In genomic region chr1:46581685-46582455, GRCh38 we compare ENCODE assay signal across 13 cellular contexts. TPM values are rescaled to one million over a fixed set of nuclear protein-coding genes. Genes with fewer than 3 reads are reported as not detected.
DNase-seq lines count a peak whose midpoint lies in the region; ATAC-seq, FAIRE-seq and TF ChIP-seq lines count a peak whose summit lies in the region.
"Had no signal": no experiment of that assay in that cellular context is flagged by ENCODE, and none has a peak within 500 bp of the region (broad histone marks: within the 10 kb centered on the region; RNA-seq: fewer than 3 reads in every experiment).

No MANE protein-coding gene starts in this region.

- 0 out of 2 replicates have a peak, but pooled peaks cover 4% of the 10 kb centered on the region for H4K20me1 ChIP-seq in K562 (replicated peaks; ENCODE audit: control insufficient read depth, insufficient read depth, low read length)

- POLR2A ChIA-PET in K562 (lab: Yijun Ruan, JAX) = interaction anchor here (1.0 to 1.7 kb wide), 4 partner anchors 9 to 26 kb away, joined by 3 to 7 read pairs (median 4); no protein-coding TSS in a partner anchor

- H3K4me1 ChIP-seq in K562 (replicated peaks in 1 of 2; ENCODE audit: control insufficient read depth in 2 of 2, insufficient read depth in 2 of 2, low read length in 2 of 2) = peaks cover 10 to 38% of the 10 kb centered on the region in 2 experiments; a peak in 4 of 5 replicates
- H3K4me1 ChIP-seq: BE2C had no signal

- no peak overlapping the region for H3K4me3 ChIP-seq in K562

- no peak for TF ChIP-seq EP300 in K562 (IDR thresholded peaks at IDR 0.05; ENCODE audit: low read length)

- no peak overlapping the region for H2AFZ ChIP-seq in K562 (ENCODE audit: low read depth, low read length)

- in situ Hi-C loops in K562 (cut with MboI) = no loop called here

- H3K9ac ChIP-seq in K562 (ENCODE audit: insufficient read depth in 1 of 2, low read depth in 2 of 2, low read length in 2 of 2) = no peak overlapping the region

- H3K9me3 Mint-ChIP-seq in activated naive CD4-positive, alpha-beta T cell treated with anti-CD3 and anti-CD28 coated beads, Interleukin-2, amount 50 U/mL, for 24 hours = no peaks in the 10 kb centered on the region
- no peaks in the 10 kb centered on the region for H3K9me3 Mint-ChIP-seq in stimulated activated naive CD8-positive, alpha-beta T cell treated with anti-CD3 and anti-CD28 coated beads, Interleukin-15, Interleukin-2, amounts not matched to agents 100 ng/mL and 50 ng/mL, for 24 hours
- H3K9me3 Mint-ChIP-seq: WTC11 had no signal

- no peak for TF ChIP-seq POLR2A in K562 (conservative IDR thresholded peaks at IDR 0.05)

- DNase-seq in activated naive CD4-positive, alpha-beta T cell (lab: John Stamatoyannopoulos, UW) = no peak
- DNase-seq in SIG-M5 (lab: John Stamatoyannopoulos, UW) (peak; percentile 84), K562 (ENCODE audit: extremely low read depth in 1 of 4, low spot score in 3 of 4) (peak in 1 of 4 experiments; percentile 28), T-helper 9 cell (no peak), SW 1271 (lab: John Stamatoyannopoulos, UW) (no peak)
- DNase-seq: BE2C had no signal

- FAIRE-seq in K562 (lab: Jason Lieb, UNC) = peak; percentile 32

- H3K27ac ChIP-seq in K562 (ENCODE audit: extremely low read depth, low read depth, low read length) = peak overlapping the region; percentile 29; the same call in 1 of the 3 replicates

- H3K4me3 Mint-ChIP-seq in activated naive CD4-positive, alpha-beta T cell treated with anti-CD3 and anti-CD28 coated beads, Interleukin-2, amount 50 U/mL, for 24 hours = no peak overlapping the region
- peak overlapping the region; percentile 31 for H3K4me3 Mint-ChIP-seq in stimulated activated naive CD8-positive, alpha-beta T cell treated with anti-CD3 and anti-CD28 coated beads, Interleukin-15, Interleukin-2, amounts not matched to agents 100 ng/mL and 50 ng/mL, for 24 hours
- H3K4me3 Mint-ChIP-seq: WTC11 had no signal

- H3K79me2 ChIP-seq in K562 (ENCODE audit: control insufficient read depth, insufficient read depth, low read length) = no peaks in the 10 kb centered on the region

- no peaks in the 10 kb centered on the region for H3K9me3 ChIP-seq in K562 (replicated peaks; ENCODE audit: control insufficient read depth, insufficient read depth, low read depth, low read length)
- H3K9me3 ChIP-seq: BE2C had no signal

- H3K9me1 ChIP-seq in K562 (ENCODE audit: control insufficient read depth, insufficient read depth, low read length) = no peaks in the 10 kb centered on the region

- CTCF ChIA-PET in K562 (lab: Yijun Ruan, JAX; ENCODE audit: low intra/inter-chr PET ratio) = no interaction called here

- no peaks in the 10 kb centered on the region for H3K27me3 ChIP-seq in K562 (ENCODE audit: control insufficient read depth in 2 of 2, insufficient read depth in 2 of 2, low read length in 2 of 2)
- H3K27me3 ChIP-seq: BE2C had no signal

- peaks cover 76% of the 10 kb centered on the region for H3K36me3 ChIP-seq in K562 (ENCODE audit: control insufficient read depth, insufficient read depth, low read length)
- H3K36me3 ChIP-seq: BE2C had no signal

- H3K4me2 ChIP-seq in K562 (ENCODE audit: insufficient read depth, low read length) = no peak overlapping the region

- TF ChIP-seq CTCF in K562 (IDR thresholded peaks at IDR 0.05 in 2 of 3, conservative IDR thresholded peaks at IDR 0.05 in 1 of 3; ENCODE audit: insufficient read depth in 2 of 3, low read depth in 1 of 3, low read length in 3 of 3) = no peak

- WGBS in K562 (ENCODE audit: insufficient coverage, low coverage, missing lambda C conversion rate) = 63% methylated on average over 4 of the region's 4 CpGs

- TF ChIP-seq RAD21 in K562 (CRISPR knock-in tag; conservative IDR thresholded peaks at IDR 0.05 in 1 of 2, IDR thresholded peaks at IDR 0.05 in 1 of 2) = no peak

- H3K27me3 Mint-ChIP-seq in activated naive CD4-positive, alpha-beta T cell treated with anti-CD3 and anti-CD28 coated beads, Interleukin-2, amount 50 U/mL, for 24 hours = no peaks in the 10 kb centered on the region
- no peaks in the 10 kb centered on the region for H3K27me3 Mint-ChIP-seq in stimulated activated naive CD8-positive, alpha-beta T cell treated with anti-CD3 and anti-CD28 coated beads, Interleukin-15, Interleukin-2, amounts not matched to agents 100 ng/mL and 50 ng/mL, for 24 hours

- intact Hi-C loops in K562 (cut with micrococcal nuclease) = no loop called here

- ATAC-seq in K562 (peak; percentile 59), GM19455 (IDR thresholded peaks at IDR 0.05; ENCODE audit: unreplicated experiment) (no peak)
- ATAC-seq: WTC11 had no signal

- no TSS peak for BruUV-seq in K562 (replicated peaks; lab: Mats Ljungman, UMichigan)

- H3K27ac Mint-ChIP-seq in activated naive CD4-positive, alpha-beta T cell treated with anti-CD3 and anti-CD28 coated beads, Interleukin-2, amount 50 U/mL, for 24 hours = peak overlapping the region; percentile 52
- H3K27ac Mint-ChIP-seq in stimulated activated naive CD8-positive, alpha-beta T cell treated with anti-CD3 and anti-CD28 coated beads, Interleukin-15, Interleukin-2, amounts not matched to agents 100 ng/mL and 50 ng/mL, for 24 hours = peak overlapping the region; percentile 86
- H3K27ac Mint-ChIP-seq: WTC11 had no signal

- H3K4me1 Mint-ChIP-seq in activated naive CD4-positive, alpha-beta T cell treated with anti-CD3 and anti-CD28 coated beads, Interleukin-2, amount 50 U/mL, for 24 hours = peaks cover 17% of the 10 kb centered on the region
- H3K4me1 Mint-ChIP-seq in stimulated activated naive CD8-positive, alpha-beta T cell treated with anti-CD3 and anti-CD28 coated beads, Interleukin-15, Interleukin-2, amounts not matched to agents 100 ng/mL and 50 ng/mL, for 24 hours (ENCODE audit: low read depth) = peaks cover 32% of the 10 kb centered on the region
- H3K4me1 Mint-ChIP-seq: WTC11 had no signal

- peaks cover 5% of the 10 kb centered on the region for H3K36me3 Mint-ChIP-seq in activated naive CD4-positive, alpha-beta T cell treated with anti-CD3 and anti-CD28 coated beads, Interleukin-2, amount 50 U/mL, for 24 hours
- H3K36me3 Mint-ChIP-seq in stimulated activated naive CD8-positive, alpha-beta T cell treated with anti-CD3 and anti-CD28 coated beads, Interleukin-15, Interleukin-2, amounts not matched to agents 100 ng/mL and 50 ng/mL, for 24 hours (ENCODE audit: low read depth) = peaks cover 48% of the 10 kb centered on the region

RNA-seq across cellular contexts. Expression of gene MKNK1, which starts 22.2 kb away (rescaled TPM):
- total RNA-seq in K562 (2011; cell fraction: chromatin; rRNA removed; ENCODE audit: low replicate concordance) = 86.6 and 98.9 TPM in 2 replicates
- 51.6 and 57.7 TPM in 2 replicates for total RNA-seq in K562 (2011; cell fraction: nucleolus; rRNA removed)
- total RNA-seq in K562 (2011; cell fraction: nucleoplasm; rRNA removed) = 71.6 and 91.8 TPM in 2 replicates
- 27.7 and 33.3 TPM in 2 replicates for total RNA-seq in K562 (2014; rRNA removed)
- 43.7 and 49.4 TPM in 2 replicates for total RNA-seq in K562 (2014; rRNA removed; fragmentation: Illumina TruSeq; extraction: Trizol)
- 33.7 and 42.9 TPM in 2 replicates for total RNA-seq in K562 (2015; rRNA removed; fragmentation: Illumina TruSeq; extraction: Trizol)
- total RNA-seq in K562 (2021) = 36.5 and 41.7 TPM in 2 replicates
- polyA plus RNA-seq in K562 (2011; rRNA removed) = 45.0 and 45.8 TPM in 2 replicates
- 34.7 and 38.1 TPM in 2 replicates for polyA plus RNA-seq in K562 (2011; cell fraction: cytosol; rRNA removed)
- polyA plus RNA-seq in K562 (2011; cell fraction: nucleus; rRNA removed) = 76.4 and 85.8 TPM in 2 replicates
- polyA plus RNA-seq in K562 (2012) = 42.0 and 54.6 TPM in 2 replicates
- 40.4 and 42.1 TPM in 2 replicates for polyA plus RNA-seq in K562 (2014; fragmentation: Illumina TruSeq; extraction: Trizol)
- polyA plus RNA-seq in K562 (2014; fragmentation: Nextera tagmentation; extraction: Ambion mirVana) = 10 to 100 TPM; 44.7 to 46.0 TPM
- 50.8 and 51.3 TPM in 2 replicates for polyA plus RNA-seq in K562 (2014; rRNA removed)
- 52.4 and 53.2 TPM in 2 replicates for polyA minus RNA-seq in K562 (2011; rRNA and poly(A)+ RNA removed)
- 22.3 and 25.4 TPM in 2 replicates for polyA minus RNA-seq in K562 (2011; cell fraction: cytosol; rRNA and poly(A)+ RNA removed)
- polyA minus RNA-seq in K562 (2011; cell fraction: nucleus; rRNA and poly(A)+ RNA removed) = 22.1 and 30.1 TPM in 2 replicates

RNA-seq across cellular contexts. Expression of gene KNCN, which starts 30.4 kb away (rescaled TPM):
- not detected in 2 replicates for total RNA-seq in K562 (2011; cell fraction: chromatin; rRNA removed; ENCODE audit: low replicate concordance)
- not detected in 2 replicates for total RNA-seq in K562 (2011; cell fraction: nucleolus; rRNA removed)
- not detected in 2 replicates for total RNA-seq in K562 (2011; cell fraction: nucleoplasm; rRNA removed)
- total RNA-seq in K562 (2014; rRNA removed) (not detected in 2 replicates), K562 (2014; rRNA removed; fragmentation: Illumina TruSeq; extraction: Trizol) (not detected in 2 replicates), K562 (2015; rRNA removed; fragmentation: Illumina TruSeq; extraction: Trizol) (not detected in 2 replicates), K562 (2021) (not detected in 2 replicates)
- polyA plus RNA-seq in K562 (2011; rRNA removed) (not detected in 2 replicates), K562 (2014; fragmentation: Illumina TruSeq; extraction: Trizol) (not detected in 2 replicates), K562 (2014; fragmentation: Nextera tagmentation; extraction: Ambion mirVana) (not detected), K562 (2014; rRNA removed) (not detected in 2 replicates)
- polyA plus RNA-seq in K562 (2011; cell fraction: cytosol; rRNA removed) = not detected in 2 replicates
- polyA plus RNA-seq in K562 (2011; cell fraction: nucleus; rRNA removed) = not detected in 2 replicates
- not detected in 2 replicates for polyA plus RNA-seq in K562 (2012)
- not detected in 2 replicates for polyA minus RNA-seq in K562 (2011; rRNA and poly(A)+ RNA removed)
- polyA minus RNA-seq in K562 (2011; cell fraction: cytosol; rRNA and poly(A)+ RNA removed) = not detected in 2 replicates
- polyA minus RNA-seq in K562 (2011; cell fraction: nucleus; rRNA and poly(A)+ RNA removed) = not detected in 2 replicates
- total RNA-seq: LHCN-M2, lung microvascular endothelial cell, pulmonary artery endothelial cell, WTC11 had no signal

RNA-seq across cellular contexts. Expression of gene MOB3C, which starts 34.7 kb away (rescaled TPM):
- 7.4 and 16.2 TPM in 2 replicates for total RNA-seq in K562 (2011; cell fraction: chromatin; rRNA removed; ENCODE audit: low replicate concordance)
- 8.8 and 9.8 TPM in 2 replicates for total RNA-seq in K562 (2011; cell fraction: nucleolus; rRNA removed)
- 10.6 and 13.2 TPM in 2 replicates for total RNA-seq in K562 (2011; cell fraction: nucleoplasm; rRNA removed)
- total RNA-seq in K562 (2014; rRNA removed) (3.6 and 3.7 TPM in 2 replicates), K562 (2014; rRNA removed; fragmentation: Illumina TruSeq; extraction: Trizol) (3.5 and 3.9 TPM in 2 replicates), K562 (2015; rRNA removed; fragmentation: Illumina TruSeq; extraction: Trizol) (3.5 and 3.6 TPM in 2 replicates), K562 (2021) (5.1 and 5.2 TPM in 2 replicates)
- polyA plus RNA-seq in K562 (2011; rRNA removed) (6.2 and 7.5 TPM in 2 replicates), K562 (2014; fragmentation: Illumina TruSeq; extraction: Trizol) (4.4 and 4.9 TPM in 2 replicates), K562 (2014; fragmentation: Nextera tagmentation; extraction: Ambion mirVana) (1 to 10 TPM; 1.0 to 1.1 TPM), K562 (2014; rRNA removed) (3.4 and 4.1 TPM in 2 replicates)
- 5.6 and 13.3 TPM in 2 replicates for polyA plus RNA-seq in K562 (2011; cell fraction: cytosol; rRNA removed)
- 7.5 and 12.5 TPM in 2 replicates for polyA plus RNA-seq in K562 (2011; cell fraction: nucleus; rRNA removed)
- 4.0 and 5.9 TPM in 2 replicates for polyA plus RNA-seq in K562 (2012)
- 4.9 and 6.6 TPM in 2 replicates for polyA minus RNA-seq in K562 (2011; rRNA and poly(A)+ RNA removed)
- 2.3 and 4.8 TPM in 2 replicates for polyA minus RNA-seq in K562 (2011; cell fraction: cytosol; rRNA and poly(A)+ RNA removed)
- polyA minus RNA-seq in K562 (2011; cell fraction: nucleus; rRNA and poly(A)+ RNA removed) = 5.4 and 6.3 TPM in 2 replicates
